ENCODE assay signal across 8 cellular contexts in genomic region chr9:114506082-114506390, GRCh38. TPM values are rescaled to one million over a fixed set of nuclear protein-coding genes. Genes with fewer than 3 reads are reported as not detected.
DNase-seq lines count a peak whose midpoint lies in the region; ATAC-seq and TF ChIP-seq lines count a peak whose summit lies in the region.

No MANE protein-coding gene starts in this region.

- CTCF ChIA-PET in AG04450 (lab: Charles Lee) = interaction anchor here (1.2 kb wide), 1 partner anchor 13 kb away, joined by 3 read pairs; no protein-coding TSS in a partner anchor

- peaks cover 12 to 23% (median 19%) of the 10 kb centered on the region in 3 donors for H3K27me3 Mint-ChIP-seq in naive B cell

- no peaks in the 10 kb centered on the region for H3K9me2 ChIP-seq in Karpas-422 (replicated peaks; ENCODE audit: insufficient read depth, low read length)

- peak overlapping the region; percentile 85 to 93 (median 89) for H3K4me3 Mint-ChIP-seq in naive B cell

- H3K4me3 ChIP-seq in AG04450 (ENCODE audit: low read depth, low read length) (peak overlapping the region; percentile 70), Karpas-422 (ENCODE audit: low read length) (peak overlapping the region; percentile 69), choroid plexus epithelial cell (ENCODE audit: low read depth, low read length) (peak overlapping the region; percentile 70)

- POLR2A ChIA-PET in AG04450 (lab: Yijun Ruan, JAX) = no interaction called here

- no peak overlapping the region for H2AFZ ChIP-seq in Karpas-422 (ENCODE audit: low read length)

- no peak for DNase-seq in AG04450 (ENCODE audit: low read depth, low spot score)
- DNase-seq in Karpas-422 = no peak
- DNase-seq in choroid plexus epithelial cell (ENCODE audit: low read depth) = no peak
- no peak for DNase-seq in naive B cell

- peaks cover 12% of the 10 kb centered on the region for H3K4me1 ChIP-seq in Karpas-422 (ENCODE audit: low read length)

- no peaks in the 10 kb centered on the region for H4K20me1 ChIP-seq in Karpas-422 (ENCODE audit: insufficient read depth, low read depth, low read length)

- no peaks in the 10 kb centered on the region for H3K9me3 Mint-ChIP-seq in naive B cell

- TF ChIP-seq CTCF in AG04450 (IDR thresholded peaks at IDR 0.05; ENCODE audit: low read depth, low read length) (no peak), choroid plexus epithelial cell (conservative IDR thresholded peaks at IDR 0.05; ENCODE audit: low read depth, low read length) (no peak)

- H3K79me2 ChIP-seq in Karpas-422 (ENCODE audit: low read length) = no peaks in the 10 kb centered on the region

- no peak for ATAC-seq in naive B cell (ENCODE audit: low read depth in 2 of 2)
- no peak for ATAC-seq in HG03469 (IDR thresholded peaks at IDR 0.05; ENCODE audit: unreplicated experiment)
- ATAC-seq in GM21360 (IDR thresholded peaks at IDR 0.05; ENCODE audit: unreplicated experiment) = no peak
- ATAC-seq in HG03439 (IDR thresholded peaks at IDR 0.05; ENCODE audit: unreplicated experiment) = no peak
- ATAC-seq in GM18520 (IDR thresholded peaks at IDR 0.05; ENCODE audit: unreplicated experiment) = no peak

- no peaks in the 10 kb centered on the region for H3K36me3 Mint-ChIP-seq in naive B cell

- no peak overlapping the region; the same call in 1 of the 2 replicates for H3K9ac ChIP-seq in Karpas-422 (ENCODE audit: low read length)

- H3K9me3 ChIP-seq in AG04450 (ENCODE audit: control insufficient read depth, insufficient read depth, low read length) (no peaks in the 10 kb centered on the region; the same call in 1 of the 2 replicates), Karpas-422 (ENCODE audit: low read length) (no peaks in the 10 kb centered on the region)

- H3K4me1 Mint-ChIP-seq in naive B cell = peaks cover 14 to 43% (median 33%) of the 10 kb centered on the region in 3 donors

- H3K4me2 ChIP-seq in Karpas-422 (ENCODE audit: low read depth, low read length, poor library complexity, severe bottlenecking) = peak overlapping the region; percentile 84

- H3K27me3 ChIP-seq in AG04450 (ENCODE audit: control insufficient read depth, insufficient read depth, low read length) (peaks cover 39% of the 10 kb centered on the region), Karpas-422 (ENCODE audit: low read length) (no peaks in the 10 kb centered on the region)

- peak overlapping the region; percentile 82 to 97 (median 96) for H3K27ac Mint-ChIP-seq in naive B cell

- H3K27ac ChIP-seq in AG04450 (ENCODE audit: low read depth, low read length) (no peak overlapping the region), Karpas-422 (ENCODE audit: low read length) (no peak overlapping the region)

- no peaks in the 10 kb centered on the region for H3K36me3 ChIP-seq in Karpas-422 (ENCODE audit: insufficient read depth, low read length)

RNA-seq across cellular contexts. Expression of gene WHRN, which starts 0.8 kb away (rescaled TPM):
- polyA plus RNA-seq in AG04450 (2011; rRNA removed) (1.1 and 1.2 TPM in 2 replicates), naive B cell (ENCODE audit: low read depth in 6 of 6) (1 to 10 TPM in 2 of 6 donors, under 1 TPM in 4; 0.27 to 2.0 (median 0.95) TPM)
- 0.92 and 1.4 TPM in 2 replicates for polyA minus RNA-seq in AG04450 (2011; rRNA and poly(A)+ RNA removed)
- total RNA-seq in Karpas-422 (2014; rRNA removed; shearing (Covaris generic); ENCODE audit: low replicate concordance) = 0.30 and 0.76 TPM in 2 replicates
